8 cellular contexts compared by ENCODE assay signal in genomic region chr1:63522891-63523728, GRCh38. TPM values are rescaled to one million over a fixed set of nuclear protein-coding genes. Genes with fewer than 3 reads are reported as not detected.
DNase-seq lines count a peak whose midpoint lies in the region; ATAC-seq, FAIRE-seq and TF ChIP-seq lines count a peak whose summit lies in the region.

EFCAB7 (plus strand) TSS chr1:63523525; CDS start chr1:63525573, 2,048 bp downstream.
ITGB3BP (minus strand) TSS chr1:63523225; CDS start chr1:63523133, 92 bp downstream.

- H4K20me1 ChIP-seq in KMS-11 (ENCODE audit: insufficient read depth), result no peaks in the 10 kb centered on the region
- H4K20me1 ChIP-seq in fibroblast of lung (ENCODE audit: control insufficient read depth, extremely low read depth, insufficient read depth, low read length), result no peaks in the 10 kb centered on the region

- no peak for TF ChIP-seq CTCF in KMS-11 (conservative IDR thresholded peaks at IDR 0.05; ENCODE audit: low read depth, low read length)
- peak in 1 of 2 donors; percentile 2 for TF ChIP-seq CTCF in fibroblast of lung (conservative IDR thresholded peaks at IDR 0.05 in 1 of 2, IDR thresholded peaks at IDR 0.05 in 1 of 2; ENCODE audit: low read depth in 1 of 2, low read length in 2 of 2)

- ATAC-seq in GM21786 (IDR thresholded peaks at IDR 0.05; ENCODE audit: unreplicated experiment) (peak; percentile 83), naive B cell (ENCODE audit: low read depth in 2 of 2) (peak; percentile 79 to 82)
- peak; percentile 93 for ATAC-seq in stimulated activated effector memory CD8-positive, alpha-beta T cell treated with anti-CD3 and anti-CD28 coated beads, Interleukin-12 subunit alpha, Interleukin-12 subunit beta, amount 100 ng/mL, for 72 hours

- H3K27me3 Mint-ChIP-seq in naive B cell, result no peaks in the 10 kb centered on the region

- no peaks in the 10 kb centered on the region for H3K36me3 ChIP-seq in KMS-11 (ENCODE audit: insufficient read depth)
- H3K36me3 ChIP-seq in fibroblast of lung (ENCODE audit: control insufficient read depth, insufficient read depth, low read length), result no peaks in the 10 kb centered on the region

- H3K9ac ChIP-seq in KMS-11 (peak within 1 kb of the TSS; percentile 83), fibroblast of lung (ENCODE audit: insufficient read depth, low read length) (peak within 1 kb of the TSS; percentile 92)

- no peaks in the 10 kb centered on the region for H3K27me3 ChIP-seq in KMS-11 (ENCODE audit: insufficient read depth, low read depth)
- no peaks in the 10 kb centered on the region for H3K27me3 ChIP-seq in fibroblast of lung (ENCODE audit: control insufficient read depth, insufficient read depth, low read length)

- no peak within 1 kb of the TSS for H3K4me3 ChIP-seq in KMS-11 (IDR thresholded peaks at IDR 0.05; ENCODE audit: insufficient read depth, low read depth, low read length)
- H3K4me3 ChIP-seq in fibroblast of lung (replicated peaks in 1 of 4; ENCODE audit: control extremely low read depth in 1 of 4, insufficient read depth in 1 of 4, low read depth in 3 of 4, low read length in 4 of 4), result peak within 1 kb of the TSS; percentile 82 to 99 (median 90)

- H3K9me3 Mint-ChIP-seq in naive B cell, result no peaks in the 10 kb centered on the region
- no peaks in the 10 kb centered on the region for H3K9me3 Mint-ChIP-seq in stimulated activated effector memory CD8-positive, alpha-beta T cell treated with anti-CD3 and anti-CD28 coated beads, Interleukin-12 subunit alpha, Interleukin-12 subunit beta, amount 100 ng/mL, for 72 hours

- peak; percentile 63 for FAIRE-seq in RCC 7860 (lab: Jason Lieb, UNC)

- no peaks in the 10 kb centered on the region for H3K36me3 Mint-ChIP-seq in naive B cell
- H3K36me3 Mint-ChIP-seq in stimulated activated effector memory CD8-positive, alpha-beta T cell treated with anti-CD3 and anti-CD28 coated beads, Interleukin-12 subunit alpha, Interleukin-12 subunit beta, amount 100 ng/mL, for 72 hours, result peaks cover 27% of the 10 kb centered on the region

- H2AFZ ChIP-seq in KMS-11 (ENCODE audit: low read depth) (peak within 1 kb of the TSS; percentile 96), fibroblast of lung (ENCODE audit: low read length) (peak within 1 kb of the TSS; percentile 99)

- H3K4me1 Mint-ChIP-seq in naive B cell, result peaks cover 3 to 25% (median 22%) of the 10 kb centered on the region in 3 donors
- H3K4me1 Mint-ChIP-seq in stimulated activated effector memory CD8-positive, alpha-beta T cell treated with anti-CD3 and anti-CD28 coated beads, Interleukin-12 subunit alpha, Interleukin-12 subunit beta, amount 100 ng/mL, for 72 hours, result peaks cover 17% of the 10 kb centered on the region

- no peaks in the 10 kb centered on the region for H3K9me3 ChIP-seq in fibroblast of lung (ENCODE audit: control insufficient read depth, insufficient read depth, low read depth, low read length)

- H3K4me1 ChIP-seq in KMS-11 (ENCODE audit: low read depth, poor library complexity, severe bottlenecking) (peaks cover 31% of the 10 kb centered on the region), fibroblast of lung (ENCODE audit: control insufficient read depth, extremely low read depth, insufficient read depth, low read length) (peaks cover 2% of the 10 kb centered on the region)

- H3K27ac Mint-ChIP-seq in naive B cell, result peak within 1 kb of the TSS; percentile 94 to 99 (median 98)
- H3K27ac Mint-ChIP-seq in stimulated activated effector memory CD8-positive, alpha-beta T cell treated with anti-CD3 and anti-CD28 coated beads, Interleukin-12 subunit alpha, Interleukin-12 subunit beta, amount 100 ng/mL, for 72 hours, result peak within 1 kb of the TSS; percentile 95

- H3K4me3 Mint-ChIP-seq in naive B cell, result peak within 1 kb of the TSS; percentile 89 to 99 (median 96)
- peak within 1 kb of the TSS; percentile 82 for H3K4me3 Mint-ChIP-seq in stimulated activated effector memory CD8-positive, alpha-beta T cell treated with anti-CD3 and anti-CD28 coated beads, Interleukin-12 subunit alpha, Interleukin-12 subunit beta, amount 100 ng/mL, for 72 hours

- H3K79me2 ChIP-seq in KMS-11 (ENCODE audit: insufficient read depth, low read depth) (peaks cover 39% of the 10 kb centered on the region), fibroblast of lung (ENCODE audit: control insufficient read depth, insufficient read depth, low read length) (peaks cover 18% of the 10 kb centered on the region)

- H3K27ac ChIP-seq in KMS-11 (peak within 1 kb of the TSS; percentile 95), fibroblast of lung (ENCODE audit: insufficient read depth, low read length) (peak within 1 kb of the TSS; percentile 99)

- H3K4me2 ChIP-seq in KMS-11 (peak within 1 kb of the TSS; percentile 90), fibroblast of lung (ENCODE audit: extremely low read depth, insufficient read depth, low read length) (peak within 1 kb of the TSS; percentile 96)

- DNase-seq in DMS79 treated with DMSO at 0.1 percent for 48 hours (lab: John Stamatoyannopoulos, UW), result peak; percentile 93
- DNase-seq in RCC 7860 (ENCODE audit: low spot score), result peak; percentile 91
- peak; percentile 64 to 65 for DNase-seq in activated T-helper 1 cell treated with anti-CD3 and anti-CD28 coated beads, Interleukin-2, amount 50 U/mL, for 16 hours (ENCODE audit: low read depth in 1 of 2, low spot score in 1 of 2)
- peak; percentile 96 to 97 for DNase-seq in fibroblast of lung (ENCODE audit: low read depth in 2 of 2)
- DNase-seq in naive B cell, result peak; percentile 83
- DNase-seq in stimulated activated effector memory CD8-positive, alpha-beta T cell treated with anti-CD3 and anti-CD28 coated beads, Interleukin-12 subunit alpha, Interleukin-12 subunit beta, amount 100 ng/mL, for 72 hours (ENCODE audit: low spot score in 2 of 2), result peak; percentile 75 to 91

RNA-seq across cellular contexts. Expression of gene EFCAB7, which starts in this region (rescaled TPM):
- total RNA-seq in fibroblast of lung, result 9.1 and 9.8 TPM in 2 replicates
- polyA plus RNA-seq in fibroblast of lung (3.4 and 4.3 TPM in 2 replicates), naive B cell (ENCODE audit: low read depth in 6 of 6) (1 to 10 TPM; 3.4 to 7.2 (median 5.0) TPM)
- polyA plus RNA-seq in fibroblast of lung (2012), result 2.6 and 3.2 TPM in 2 replicates
- polyA minus RNA-seq in fibroblast of lung (ENCODE audit: low replicate concordance), result 1.1 TPM in 1 of 2 replicates, not detected in the other

RNA-seq across cellular contexts. Expression of gene ITGB3BP, which starts in this region (rescaled TPM):
- total RNA-seq in fibroblast of lung, result 12.6 and 21.3 TPM in 2 replicates
- polyA plus RNA-seq in fibroblast of lung (16.7 and 22.5 TPM in 2 replicates), naive B cell (ENCODE audit: low read depth in 6 of 6) (10 to 100 TPM; 22.3 to 49.5 (median 32.4) TPM)
- 14.9 and 19.4 TPM in 2 replicates for polyA plus RNA-seq in fibroblast of lung (2012)
- not detected in 2 replicates for polyA minus RNA-seq in fibroblast of lung (ENCODE audit: low replicate concordance)
